ENCODE assay signal across 8 cellular contexts in the genomic region with DNA sequence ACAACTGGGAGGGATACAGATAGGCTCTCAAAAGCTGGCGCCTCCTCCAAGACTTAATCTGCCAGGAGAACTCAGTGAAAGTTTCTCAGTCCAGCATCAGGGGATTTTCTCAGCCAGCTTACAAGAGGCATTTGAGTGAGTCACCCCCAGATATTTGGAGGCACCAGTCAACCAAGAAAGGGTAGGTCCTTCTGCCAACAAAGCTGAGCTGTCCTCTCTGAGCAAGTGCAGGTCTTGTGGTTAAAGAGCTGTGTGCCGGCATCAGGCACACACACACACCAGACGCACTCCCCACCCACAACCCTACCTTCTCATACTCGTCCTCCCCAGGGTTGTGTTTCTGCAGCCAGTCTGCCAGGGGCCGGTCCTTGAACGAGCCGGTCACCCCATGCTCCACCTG. TPM values are rescaled to one million over a fixed set of nuclear protein-coding genes. Genes with fewer than 3 reads are reported as not detected.
DNase-seq lines count a peak whose midpoint lies in the region; ATAC-seq and TF ChIP-seq lines count a peak whose summit lies in the region.

No MANE protein-coding gene starts in this region.

- H3K36me3 ChIP-seq in spleen, result peaks cover 3 to 100% (median 80%) of the 10 kb centered on the region in 6 donors

- ATAC-seq in HG03175 (IDR thresholded peaks at IDR 0.05; ENCODE audit: unreplicated experiment), result no peak
- no peak for ATAC-seq in HG02840 (IDR thresholded peaks at IDR 0.05; ENCODE audit: low FRiP score, unreplicated experiment)

- DNase-seq in ACHN (peak; percentile 98), HPDE6-E6E7 (ENCODE audit: extremely low spot score) (peak; percentile 96), mucosa of gallbladder (ENCODE audit: low spot score) (peak; percentile 52), spleen (no peak), NCI-H510A (lab: John Stamatoyannopoulos, UW) (no peak)

- no peaks in the 10 kb centered on the region for H3K4me1 Mint-ChIP-seq in brain

- no peaks in the 10 kb centered on the region for H3K9me3 Mint-ChIP-seq in brain

- H3K27ac ChIP-seq in spleen, result peak overlapping the region in 1 of 8 donors; percentile 31

- H3K9me3 ChIP-seq in spleen, result no peaks in the 10 kb centered on the region

- H3K27me3 Mint-ChIP-seq in brain, result no peaks in the 10 kb centered on the region

- no peaks in the 10 kb centered on the region for H3K27me3 ChIP-seq in spleen (replicated peaks in 1 of 7)

- peaks cover 4 to 58% (median 21%) of the 10 kb centered on the region in 6 donors for H3K4me1 ChIP-seq in spleen

- no peak for TF ChIP-seq POLR2A in spleen (IDR thresholded peaks at IDR 0.05)

- H3K36me3 Mint-ChIP-seq in brain, result peaks cover 73% of the 10 kb centered on the region

- in situ Hi-C loops in ACHN (cut with HindIII; ENCODE audit: low pct_ligation_motif_present, low pct_unique_long_range_greater_than_20kb, low sequenced_read_pairs), result no loop called here

- 77 to 100% (median 88%) methylated on average over 6 to 7 of the region's 7 CpGs for WGBS in spleen, 5 donors

- TF ChIP-seq CTCF in brain (conservative IDR thresholded peaks at IDR 0.05) (no peak), spleen (IDR thresholded peaks at IDR 0.05 in 8 of 11, conservative IDR thresholded peaks at IDR 0.05 in 3 of 11) (no peak)

- peak overlapping the region in 4 of 5 experiments; percentile 28 to 72 (median 29) for H3K27ac Mint-ChIP-seq in brain

- H3K4me3 ChIP-seq in spleen, result no peak overlapping the region

- intact Hi-C loops in spleen (cut with DNase I; ENCODE audit: low total_unique reads), result no loop called here

- H3K4me3 Mint-ChIP-seq in brain, result no peak overlapping the region

RNA-seq across cellular contexts. Expression of gene PPP1R15B, which starts 27.0 kb away (rescaled TPM):
- polyA plus RNA-seq in brain (ENCODE audit: insufficient read depth, low read depth, low replicate concordance), result 11.4 TPM
- 38.8 TPM for total RNA-seq in mucosa of gallbladder
- 10 to 100 TPM; 46.3 to 73.1 (median 63.8) TPM for total RNA-seq in spleen
- polyA plus RNA-seq in spleen, result 10 to 100 TPM; 10.8 to 17.2 (median 12.5) TPM

RNA-seq across cellular contexts. Expression of gene PIK3C2B, which starts 56.0 kb away (rescaled TPM):
- polyA plus RNA-seq in brain (ENCODE audit: insufficient read depth, low read depth, low replicate concordance) (15.6 TPM), spleen (10 to 100 TPM in 2 of 3 donors, 1 to 10 TPM in 1; 9.5 to 22.4 (median 10.8) TPM)
- total RNA-seq in mucosa of gallbladder (64.6 TPM), spleen (10 to 100 TPM; 45.8 to 72.2 (median 66.5) TPM)

Comparison
In these comparisons a context has a peak if more than half of its experiments do, and no peak if none do; other contexts are left out.
1. DNase-seq: peak in ACHN (single experiment), HPDE6-E6E7 (single experiment) and mucosa of gallbladder (single experiment); none in spleen (single experiment) and NCI-H510A (single experiment).